Comparison of ENCODE assay signal across 8 cellular contexts in genomic region chr13:46552888-46553520, GRCh38. TPM values are rescaled to one million over a fixed set of nuclear protein-coding genes. Genes with fewer than 3 reads are reported as not detected.
DNase-seq lines count a peak whose midpoint lies in the region; ATAC-seq lines count a peak whose summit lies in the region.

TSS of gene LRCH1 (plus strand) at chr13:46553170. CDS start at chr13:46553397, 227 bp downstream.

- H3K4me3 ChIP-seq in BLaER1: peak within 1 kb of the TSS; percentile 97

- peak within 1 kb of the TSS; percentile 93 for H3K9ac ChIP-seq in BLaER1

- DNase-seq in HT1080 (ENCODE audit: low read depth): peak; percentile 81
- DNase-seq in NOMO-1 treated with DMSO at 0.1 percent for 48 hours (lab: John Stamatoyannopoulos, UW; ENCODE audit: unreplicated experiment): peak; percentile 91
- peak; percentile 69 for DNase-seq in effector CD8-positive, alpha-beta T cell (lab: John Stamatoyannopoulos, UW)
- DNase-seq in medulla oblongata (ENCODE audit: extremely low spot score): peak; percentile 77
- DNase-seq in stimulated activated CD8-positive, alpha-beta memory T cell treated with anti-CD3 and anti-CD28 coated beads, Interleukin-12 subunit alpha, Interleukin-12 subunit beta, amount 100 ng/mL, for 1 hour (ENCODE audit: low read depth): peak; percentile 72

- H3K4me1 ChIP-seq in BLaER1: peaks cover 34% of the 10 kb centered on the region

- H3K27me3 ChIP-seq in BLaER1: no peaks in the 10 kb centered on the region

- ATAC-seq in GM19438 (IDR thresholded peaks at IDR 0.05; ENCODE audit: low read depth, unreplicated experiment): peak; percentile 62

- peak within 1 kb of the TSS; percentile 88 for H3K27ac ChIP-seq in BLaER1

- POLR2A ChIA-PET in activated CD8-positive, alpha-beta memory T cell treated with anti-CD3 and anti-CD28 coated beads for 36 hours (lab: Charles Lee): interaction anchor here (0.7 to 0.8 kb wide), 3 partner anchors 127 to 245 kb away, joined by 3 read pairs; no protein-coding TSS in a partner anchor

- CTCF ChIA-PET in activated CD8-positive, alpha-beta memory T cell treated with anti-CD3 and anti-CD28 coated beads for 36 hours (lab: Charles Lee): interaction anchor here (1.5 to 1.6 kb wide), 3 partner anchors 115 to 166 kb away, joined by 3 to 6 read pairs (median 4); no protein-coding TSS in a partner anchor

- H3K4me2 ChIP-seq in BLaER1: peak within 1 kb of the TSS; percentile 95

- no peaks in the 10 kb centered on the region for H3K9me3 ChIP-seq in BLaER1

- peaks cover 35% of the 10 kb centered on the region for H4K20me1 ChIP-seq in BLaER1

- no peaks in the 10 kb centered on the region for H3K36me3 ChIP-seq in BLaER1

RNA-seq across cellular contexts. Expression of gene LRCH1, which starts in this region (rescaled TPM):
- 6.4 and 6.6 TPM in 2 replicates for total RNA-seq in HT1080 (2014; rRNA removed; shearing (Covaris generic))
- polyA plus RNA-seq in HT1080 (2015; cell fraction: cytosol; rRNA removed): 12.8 and 15.6 TPM in 2 replicates
- polyA plus RNA-seq in HT1080 (2015; cell fraction: nucleus; rRNA removed): 21.5 and 21.8 TPM in 2 replicates
- total RNA-seq in activated CD8-positive, alpha-beta memory T cell treated with anti-CD3 and anti-CD28 coated beads for 36 hours: 10 to 100 TPM; 16.1 to 16.5 TPM

Comparison
In these comparisons a context has a peak if more than half of its experiments do, and no peak if none do; other contexts are left out.
1. Peak in every context shown above with its lines: DNase-seq, ATAC-seq, H3K4me3 ChIP-seq and H3K27ac ChIP-seq.